Comparison of ENCODE assay signal across 9 cellular contexts in the genomic region with DNA sequence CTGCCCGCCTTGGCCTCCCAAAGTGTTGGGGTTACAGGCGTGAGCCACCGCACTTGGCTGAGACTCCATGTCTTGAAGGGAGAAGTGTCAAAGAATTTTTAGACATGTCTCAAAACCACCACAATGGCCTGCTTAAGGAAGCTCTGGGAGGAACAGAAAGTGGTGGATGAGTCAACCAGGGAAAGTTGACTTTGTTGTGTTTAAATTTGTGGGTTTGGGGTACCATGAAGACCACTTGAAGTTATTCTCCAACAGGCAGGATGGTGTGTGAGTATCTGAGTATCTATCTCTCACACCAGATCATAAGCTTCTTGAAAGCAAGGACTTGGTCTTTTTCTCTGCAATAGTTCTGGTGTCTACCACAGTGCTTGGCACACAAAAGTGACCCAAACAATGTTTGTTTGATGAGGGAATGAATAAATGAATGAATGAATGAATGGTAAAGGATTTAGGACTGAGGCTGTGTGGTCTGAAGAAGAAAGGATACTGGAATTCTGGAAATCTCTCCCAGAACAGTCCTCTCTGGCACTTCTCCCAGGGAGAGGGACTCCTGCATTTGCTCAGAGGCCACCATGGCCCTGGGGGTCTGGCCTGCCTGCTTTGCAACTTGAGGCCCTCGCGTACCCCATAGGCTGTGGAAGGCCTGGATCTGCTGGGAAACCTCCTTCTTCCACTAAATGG.
A peak's percentile ranks its signal among the peaks of the same experiment; 100 is the strongest.
DNase-seq lines count a peak whose midpoint lies in the region; ATAC-seq and TF ChIP-seq lines count a peak whose summit lies in the region.
"Had no signal": no experiment of that assay in that cellular context is flagged by ENCODE, and none has a peak within 500 bp of the region (broad histone marks: within the 10 kb centered on the region; RNA-seq: fewer than 3 reads in every experiment).

No MANE protein-coding gene starts in this region.

- intact Hi-C loops in gastrocnemius medialis (cut with DNase I; ENCODE audit: low total_unique reads): no loop called here

- peak overlapping the region; percentile 37 for H3K4me3 Mint-ChIP-seq in T-helper 2 cell treated with Interferon-gamma antibody and Interleukin-4, amounts not matched to agents 5 μg/mL and 100 μg/mL, for 36 hours

- H3K27me3 ChIP-seq in gastrocnemius medialis: no peaks in the 10 kb centered on the region

- peak; percentile 39 for ATAC-seq in HG02870 (IDR thresholded peaks at IDR 0.05; ENCODE audit: unreplicated experiment)
- no peak for ATAC-seq in gastrocnemius medialis
- no peak for ATAC-seq in HG03135 (IDR thresholded peaks at IDR 0.05; ENCODE audit: unreplicated experiment)

- peak; percentile 52 for DNase-seq in SIG-M5 treated with dmso at 0.1 percent for 504 hours (lab: John Stamatoyannopoulos, UW; ENCODE audit: unreplicated experiment)
- DNase-seq in SIG-M5 (lab: John Stamatoyannopoulos, UW): no peak
- peak; percentile 55 for DNase-seq in T-helper 2 cell treated with Interferon-gamma antibody and Interleukin-4, amounts not matched to agents 5 μg/mL and 100 μg/mL, for 36 hours (ENCODE audit: low spot score)
- no peak for DNase-seq in gastrocnemius medialis
- no peak for DNase-seq in NCI-H69 (lab: John Stamatoyannopoulos, UW)
- no peak for DNase-seq in coronary artery (ENCODE audit: low spot score)

- in situ Hi-C loops in gastrocnemius medialis (cut with MboI; ENCODE audit: low sequenced_read_pairs in 4 of 4): no loop called here

- H3K4me3 ChIP-seq in gastrocnemius medialis (no peak overlapping the region), coronary artery (no peak overlapping the region)

- H3K36me3 ChIP-seq in gastrocnemius medialis: no peaks in the 10 kb centered on the region

- peaks cover 4% of the 10 kb centered on the region for H3K9me3 Mint-ChIP-seq in T-helper 2 cell treated with Interferon-gamma antibody and Interleukin-4, amounts not matched to agents 5 μg/mL and 100 μg/mL, for 36 hours

- peaks cover 74% of the 10 kb centered on the region for H3K4me1 Mint-ChIP-seq in T-helper 2 cell treated with Interferon-gamma antibody and Interleukin-4, amounts not matched to agents 5 μg/mL and 100 μg/mL, for 36 hours (ENCODE audit: low read depth)

- H3K27ac ChIP-seq in gastrocnemius medialis (peak overlapping the region; percentile 4 to 40 (median 32)), coronary artery (peak overlapping the region in 1 of 2 donors; percentile 26)
- H3K27ac ChIP-seq: 22Rv1 had no signal

- H3K9me3 ChIP-seq in gastrocnemius medialis: no peaks in the 10 kb centered on the region

- no peak for TF ChIP-seq POLR2A in gastrocnemius medialis (IDR thresholded peaks at IDR 0.05)

- TF ChIP-seq CTCF in gastrocnemius medialis (IDR thresholded peaks at IDR 0.05 in 4 of 5, conservative IDR thresholded peaks at IDR 0.05 in 1 of 5) (no peak), coronary artery (IDR thresholded peaks at IDR 0.05) (no peak)

- H3K27ac Mint-ChIP-seq in T-helper 2 cell treated with Interferon-gamma antibody and Interleukin-4, amounts not matched to agents 5 μg/mL and 100 μg/mL, for 36 hours: peak overlapping the region; percentile 90

- peaks cover 4 to 11% of the 10 kb centered on the region in 2 donors for H3K4me1 ChIP-seq in gastrocnemius medialis

- H3K27me3 Mint-ChIP-seq in T-helper 2 cell treated with Interferon-gamma antibody and Interleukin-4, amounts not matched to agents 5 μg/mL and 100 μg/mL, for 36 hours (ENCODE audit: low read depth): peaks cover 4% of the 10 kb centered on the region

- H3K36me3 Mint-ChIP-seq in T-helper 2 cell treated with Interferon-gamma antibody and Interleukin-4, amounts not matched to agents 5 μg/mL and 100 μg/mL, for 36 hours (ENCODE audit: low read depth): peaks cover 6% of the 10 kb centered on the region

Comparison
In these comparisons a context has a peak if more than half of its experiments do, and no peak if none do; other contexts are left out.
1. DNase-seq: peak in SIG-M5 treated with dmso at 0.1 percent for 504 hours (single experiment) and T-helper 2 cell treated with Interferon-gamma antibody and Interleukin-4, amounts not matched to agents 5 μg/mL and 100 μg/mL, for 36 hours (single experiment); none in SIG-M5 (single experiment), gastrocnemius medialis (0 of 2), NCI-H69 (single experiment) and coronary artery (single experiment).